Comparison of ENCODE assay signal across 36 cellular contexts in genomic region chr12:74836567-74836966, GRCh38.
"Had no signal": no experiment of that assay in that cellular context is flagged by ENCODE, and none has a peak within 500 bp of the region (broad histone marks: within the 10 kb centered on the region; RNA-seq: fewer than 3 reads in every experiment).

No MANE protein-coding gene starts in this region.

- DNase-seq: Karpas-422, Kasumi-1, MG63, MM.1S, MV-4-11, NCI-H1048, NCI-H1092, NCI-H1092 treated with DMSO at 0.1 percent for 48 hours, NCI-H1105, NCI-H1105 treated with DMSO at 0.1 percent for 48 hours, NCI-H1417, NCI-H1417 treated with DMSO at 0.1 percent for 48 hours, NCI-H1436, NCI-H1436 treated with DMSO at 0.1 percent for 48 hours, NCI-H146, NCI-H1694, NCI-H1694 treated with DMSO at 0.1 percent for 48 hours, NCI-H187, NCI-H187 treated with DMSO at 0.1 percent for 48 hours, NCI-H1930, NCI-H2029, NCI-H2029 treated with DMSO at 0.1 percent for 48 hours, NCI-H2081, NCI-H2081 treated with DMSO at 0.1 percent for 48 hours, NCI-H2107, NCI-H2171, NCI-H2171 treated with DMSO at 0.1 percent for 48 hours, NCI-H2227 treated with DMSO at 0.1 percent for 48 hours, NCI-H226, NCI-H345, NCI-H446, NCI-H446 treated with DMSO at 0.1 percent for 48 hours, NCI-H510A, NCI-H510A treated with DMSO at 0.1 percent for 48 hours, NCI-H524, NCI-H524 treated with DMSO at 0.1 percent for 48 hours had no signal

- H3K27me3 ChIP-seq: MG63 had no signal

- H3K36me3 ChIP-seq: MG63 had no signal

- H3K4me3 ChIP-seq: MG63 had no signal
